ENCODE assay signal across 1 cellular context in the genomic region with DNA sequence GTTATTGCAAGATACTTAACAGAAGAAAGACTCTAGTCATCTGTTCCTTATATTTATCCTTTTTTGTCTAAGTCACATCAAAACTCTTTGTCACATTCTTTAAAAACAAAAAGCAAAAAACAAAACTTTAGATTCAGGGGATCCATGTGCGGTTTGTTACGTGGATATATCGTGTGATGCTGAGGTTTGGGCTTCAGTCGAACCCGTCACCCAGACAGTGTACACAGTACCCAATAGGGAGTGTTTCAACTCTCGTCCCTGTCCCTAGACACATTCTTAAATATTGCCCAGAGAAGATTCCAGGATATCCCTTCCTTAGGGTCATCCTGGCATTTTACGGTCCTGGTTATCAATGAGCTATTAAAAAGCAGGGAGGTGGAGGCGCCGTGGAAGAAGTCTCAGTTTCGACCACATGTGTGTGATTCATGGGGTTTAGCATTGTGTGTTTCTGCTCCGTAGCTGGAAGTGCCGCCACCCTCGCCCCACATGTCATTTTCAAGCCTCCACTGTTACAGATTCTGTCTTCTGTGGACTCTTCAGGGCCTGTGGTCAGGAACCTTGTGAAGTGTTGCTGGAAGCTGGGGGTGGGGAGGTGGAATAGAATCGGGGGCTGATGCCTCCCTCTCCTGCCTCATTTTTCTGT.
TF ChIP-seq lines count a peak whose summit lies in the region.

No MANE protein-coding gene starts in this region.

TF ChIP-seq in GM23338, 12 proteins besides CTCF, POLR2A, EP300 and RAD21 (continued from another document):
- TF ChIP-seq, protein P1, sequence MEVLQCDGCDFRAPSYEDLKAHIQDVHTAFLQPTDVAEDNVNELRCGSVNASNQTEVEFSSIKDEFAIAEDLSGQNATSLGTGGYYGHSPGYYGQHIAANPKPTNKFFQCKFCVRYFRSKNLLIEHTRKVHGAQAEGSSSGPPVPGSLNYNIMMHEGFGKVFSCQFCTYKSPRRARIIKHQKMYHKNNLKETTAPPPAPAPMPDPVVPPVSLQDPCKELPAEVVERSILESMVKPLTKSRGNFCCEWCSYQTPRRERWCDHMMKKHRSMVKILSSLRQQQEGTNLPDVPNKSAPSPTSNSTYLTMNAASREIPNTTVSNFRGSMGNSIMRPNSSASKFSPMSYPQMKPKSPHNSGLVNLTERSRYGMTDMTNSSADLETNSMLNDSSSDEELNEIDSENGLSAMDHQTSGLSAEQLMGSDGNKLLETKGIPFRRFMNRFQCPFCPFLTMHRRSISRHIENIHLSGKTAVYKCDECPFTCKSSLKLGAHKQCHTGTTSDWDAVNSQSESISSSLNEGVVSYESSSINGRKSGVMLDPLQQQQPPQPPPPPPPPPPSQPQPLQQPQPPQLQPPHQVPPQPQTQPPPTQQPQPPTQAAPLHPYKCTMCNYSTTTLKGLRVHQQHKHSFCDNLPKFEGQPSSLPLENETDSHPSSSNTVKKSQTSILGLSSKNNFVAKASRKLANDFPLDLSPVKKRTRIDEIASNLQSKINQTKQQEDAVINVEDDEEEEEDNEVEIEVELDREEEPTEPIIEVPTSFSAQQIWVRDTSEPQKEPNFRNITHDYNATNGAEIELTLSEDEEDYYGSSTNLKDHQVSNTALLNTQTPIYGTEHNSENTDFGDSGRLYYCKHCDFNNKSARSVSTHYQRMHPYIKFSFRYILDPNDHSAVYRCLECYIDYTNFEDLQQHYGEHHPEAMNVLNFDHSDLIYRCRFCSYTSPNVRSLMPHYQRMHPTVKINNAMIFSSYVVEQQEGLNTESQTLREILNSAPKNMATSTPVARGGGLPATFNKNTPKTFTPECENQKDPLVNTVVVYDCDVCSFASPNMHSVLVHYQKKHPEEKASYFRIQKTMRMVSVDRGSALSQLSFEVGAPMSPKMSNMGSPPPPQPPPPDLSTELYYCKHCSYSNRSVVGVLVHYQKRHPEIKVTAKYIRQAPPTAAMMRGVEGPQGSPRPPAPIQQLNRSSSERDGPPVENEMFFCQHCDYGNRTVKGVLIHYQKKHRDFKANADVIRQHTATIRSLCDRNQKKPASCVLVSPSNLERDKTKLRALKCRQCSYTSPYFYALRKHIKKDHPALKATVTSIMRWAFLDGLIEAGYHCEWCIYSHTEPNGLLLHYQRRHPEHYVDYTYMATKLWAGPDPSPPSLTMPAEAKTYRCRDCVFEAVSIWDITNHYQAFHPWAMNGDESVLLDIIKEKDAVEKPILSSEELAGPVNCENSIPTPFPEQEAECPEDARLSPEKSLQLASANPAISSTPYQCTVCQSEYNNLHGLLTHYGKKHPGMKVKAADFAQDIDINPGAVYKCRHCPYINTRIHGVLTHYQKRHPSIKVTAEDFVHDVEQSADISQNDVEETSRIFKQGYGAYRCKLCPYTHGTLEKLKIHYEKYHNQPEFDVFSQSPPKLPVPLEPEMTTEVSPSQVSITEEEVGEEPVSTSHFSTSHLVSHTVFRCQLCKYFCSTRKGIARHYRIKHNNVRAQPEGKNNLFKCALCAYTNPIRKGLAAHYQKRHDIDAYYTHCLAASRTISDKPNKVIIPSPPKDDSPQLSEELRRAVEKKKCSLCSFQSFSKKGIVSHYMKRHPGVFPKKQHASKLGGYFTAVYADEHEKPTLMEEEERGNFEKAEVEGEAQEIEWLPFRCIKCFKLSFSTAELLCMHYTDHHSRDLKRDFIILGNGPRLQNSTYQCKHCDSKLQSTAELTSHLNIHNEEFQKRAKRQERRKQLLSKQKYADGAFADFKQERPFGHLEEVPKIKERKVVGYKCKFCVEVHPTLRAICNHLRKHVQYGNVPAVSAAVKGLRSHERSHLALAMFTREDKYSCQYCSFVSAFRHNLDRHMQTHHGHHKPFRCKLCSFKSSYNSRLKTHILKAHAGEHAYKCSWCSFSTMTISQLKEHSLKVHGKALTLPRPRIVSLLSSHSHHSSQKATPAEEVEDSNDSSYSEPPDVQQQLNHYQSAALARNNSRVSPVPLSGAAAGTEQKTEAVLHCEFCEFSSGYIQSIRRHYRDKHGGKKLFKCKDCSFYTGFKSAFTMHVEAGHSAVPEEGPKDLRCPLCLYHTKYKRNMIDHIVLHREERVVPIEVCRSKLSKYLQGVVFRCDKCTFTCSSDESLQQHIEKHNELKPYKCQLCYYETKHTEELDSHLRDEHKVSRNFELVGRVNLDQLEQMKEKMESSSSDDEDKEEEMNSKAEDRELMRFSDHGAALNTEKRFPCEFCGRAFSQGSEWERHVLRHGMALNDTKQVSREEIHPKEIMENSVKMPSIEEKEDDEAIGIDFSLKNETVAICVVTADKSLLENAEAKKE (CRISPR knock-in tag; IDR thresholded peaks at IDR 0.05) = no peak
- TF ChIP-seq ZNF114 (CRISPR knock-in tag; IDR thresholded peaks at IDR 0.05) (no peak), STAT1 (IDR thresholded peaks at IDR 0.05; ENCODE audit: unreplicated experiment) (no peak), ETS1 (IDR thresholded peaks at IDR 0.05) (no peak)
